1 cellular context compared by ENCODE assay signal in the genomic region with DNA sequence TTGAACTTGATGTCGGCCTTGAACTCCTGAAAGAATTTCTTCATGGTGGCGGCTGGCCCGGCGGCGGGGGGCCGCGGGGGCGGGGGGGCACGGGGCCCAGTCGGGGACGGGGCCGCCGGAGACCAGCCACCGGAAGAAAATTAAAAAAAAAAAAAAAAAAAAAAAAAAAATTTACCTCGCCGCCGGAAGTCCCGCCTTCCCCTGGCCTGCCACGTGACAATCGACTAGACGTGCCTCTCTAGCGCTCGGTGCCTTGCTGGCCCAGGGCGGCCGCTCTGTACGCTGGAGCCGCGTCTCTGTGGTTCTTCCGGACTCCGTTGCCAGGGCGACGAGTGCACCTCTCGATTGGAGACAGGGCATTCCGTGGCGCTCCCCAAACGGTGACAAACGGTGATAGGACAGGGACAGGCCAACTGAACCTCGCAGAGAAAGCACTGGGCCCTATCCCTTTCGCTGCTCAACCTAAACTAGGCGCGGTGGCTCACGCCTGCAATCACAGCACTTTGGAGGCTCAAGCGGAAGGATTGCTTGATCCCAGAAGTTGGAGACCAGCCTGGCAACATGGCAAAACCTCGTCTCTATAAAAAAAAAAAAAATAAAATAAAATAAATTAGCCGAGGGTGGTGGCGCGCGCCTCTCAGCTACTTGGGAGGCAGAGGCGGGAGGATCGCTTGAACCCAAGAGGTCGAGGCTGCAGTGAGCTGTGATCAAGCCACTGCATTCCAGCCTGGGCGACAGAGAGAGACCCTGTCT.
A peak's percentile ranks its signal among the peaks of the same experiment; 100 is the strongest.
TF ChIP-seq lines count a peak whose summit lies in the region.

A gene with protein sequence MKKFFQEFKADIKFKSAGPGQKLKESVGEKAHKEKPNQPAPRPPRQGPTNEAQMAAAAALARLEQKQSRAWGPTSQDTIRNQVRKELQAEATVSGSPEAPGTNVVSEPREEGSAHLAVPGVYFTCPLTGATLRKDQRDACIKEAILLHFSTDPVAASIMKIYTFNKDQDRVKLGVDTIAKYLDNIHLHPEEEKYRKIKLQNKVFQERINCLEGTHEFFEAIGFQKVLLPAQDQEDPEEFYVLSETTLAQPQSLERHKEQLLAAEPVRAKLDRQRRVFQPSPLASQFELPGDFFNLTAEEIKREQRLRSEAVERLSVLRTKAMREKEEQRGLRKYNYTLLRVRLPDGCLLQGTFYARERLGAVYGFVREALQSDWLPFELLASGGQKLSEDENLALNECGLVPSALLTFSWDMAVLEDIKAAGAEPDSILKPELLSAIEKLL (minus strand): TSS at position 141 of the 753 bp plus-strand sequence. CDS start 97 bp downstream, at position 44.

TF ChIP-seq in endothelial cell of umbilical vein, 7 proteins besides CTCF, POLR2A, EP300 and RAD21 (continued from another document):
- TF ChIP-seq, protein P1, sequence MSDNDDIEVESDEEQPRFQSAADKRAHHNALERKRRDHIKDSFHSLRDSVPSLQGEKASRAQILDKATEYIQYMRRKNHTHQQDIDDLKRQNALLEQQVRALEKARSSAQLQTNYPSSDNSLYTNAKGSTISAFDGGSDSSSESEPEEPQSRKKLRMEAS (IDR thresholded peaks at IDR 0.05; ENCODE audit: insufficient read depth, insufficient read length): peak; percentile 83
- no peak for TF ChIP-seq GATA2 (IDR thresholded peaks at IDR 0.05; ENCODE audit: insufficient read depth, insufficient read length, low read depth, low read length)
- no peak for TF ChIP-seq EZH2 (IDR thresholded peaks at IDR 0.05; ENCODE audit: borderline replicate concordance, low read depth, low read length, severe bottlenecking)
- peak; percentile 90 for TF ChIP-seq POLR2AphosphoS5 (IDR thresholded peaks at IDR 0.05; ENCODE audit: insufficient read depth, low read depth, low read length)
